In genomic region chr10:35667270-35667889, GRCh38 we compare ENCODE assay signal across 16 cellular contexts. TPM values are rescaled to one million over a fixed set of nuclear protein-coding genes. Genes with fewer than 3 reads are reported as not detected.
DNase-seq lines count a peak whose midpoint lies in the region; ATAC-seq, FAIRE-seq and TF ChIP-seq lines count a peak whose summit lies in the region.
"Had no signal": no experiment of that assay in that cellular context is flagged by ENCODE, and none has a peak within 500 bp of the region (broad histone marks: within the 10 kb centered on the region; RNA-seq: fewer than 3 reads in every experiment).

No MANE protein-coding gene starts in this region.

- H3K4me2 ChIP-seq in neuronal stem cell (ENCODE audit: insufficient read depth, low read length, poor library complexity, severe bottlenecking): no peak overlapping the region
- H3K4me2 ChIP-seq: A549 had no signal

- TF ChIP-seq CTCF in endothelial cell (IDR thresholded peaks at IDR 0.05; ENCODE audit: unreplicated experiment) (no peak), endodermal cell (conservative IDR thresholded peaks at IDR 0.05) (no peak)

- peak overlapping the region; percentile 2 for H2BK12ac ChIP-seq in neuronal stem cell (ENCODE audit: low read length)

- no peak overlapping the region for H2BK120ac ChIP-seq in neuronal stem cell (ENCODE audit: low read depth, low read length)

- no peak overlapping the region for H4K91ac ChIP-seq in neuronal stem cell (ENCODE audit: low read depth, low read length, poor library complexity)

- H3K27ac Mint-ChIP-seq in endothelial cell (ENCODE audit: unreplicated experiment): peak overlapping the region; percentile 58
- H3K27ac Mint-ChIP-seq in T-helper 17 cell: no peak overlapping the region
- no peak overlapping the region for H3K27ac Mint-ChIP-seq in endodermal cell
- H3K27ac Mint-ChIP-seq: CD4-positive, alpha-beta memory T cell had no signal

- H3K36me3 Mint-ChIP-seq in endothelial cell (ENCODE audit: low read depth, unreplicated experiment) (peaks cover 15% of the 10 kb centered on the region), T-helper 17 cell (ENCODE audit: low read depth) (no peaks in the 10 kb centered on the region), endodermal cell (ENCODE audit: low read depth) (peaks cover 3% of the 10 kb centered on the region)
- H3K36me3 Mint-ChIP-seq: CD4-positive, alpha-beta memory T cell had no signal

- peaks cover 0 to 5% of the 10 kb centered on the region in 2 donors for H3K9me3 ChIP-seq in neuronal stem cell (replicated peaks in 1 of 2; ENCODE audit: control insufficient read depth in 2 of 2, insufficient read depth in 1 of 2, low read depth in 1 of 2, low read length in 2 of 2)
- no peaks in the 10 kb centered on the region for H3K9me3 ChIP-seq in T-helper 17 cell (ENCODE audit: control insufficient read depth, low read length, poor library complexity, severe bottlenecking)
- H3K9me3 ChIP-seq in endodermal cell (ENCODE audit: control insufficient read depth, low read length): no peaks in the 10 kb centered on the region
- H3K9me3 ChIP-seq: A549, BE2C had no signal

- no peak overlapping the region for H3K27ac ChIP-seq in neuronal stem cell (replicated peaks; ENCODE audit: low read length)
- no peak overlapping the region for H3K27ac ChIP-seq in endodermal cell (ENCODE audit: low read depth, low read length)
- H3K27ac ChIP-seq: A549, C4-2B, GM23248 had no signal

- FAIRE-seq in HTR-8/SVneo (lab: Jason Lieb, UNC): peak; percentile 100
- FAIRE-seq: A549, G401.6 had no signal

- no peak overlapping the region for H2AFZ ChIP-seq in neuronal stem cell (ENCODE audit: low read length)
- H2AFZ ChIP-seq: GM23248 had no signal

- H3K27me3 Mint-ChIP-seq in endothelial cell (ENCODE audit: unreplicated experiment) (peaks cover 8% of the 10 kb centered on the region), T-helper 17 cell (peaks cover 4% of the 10 kb centered on the region), endodermal cell (ENCODE audit: insufficient read depth) (peaks cover 2% of the 10 kb centered on the region)

- H3K18ac ChIP-seq in neuronal stem cell (ENCODE audit: low read length): no peak overlapping the region

- DNase-seq in HTR-8/SVneo (ENCODE audit: insufficient read length, low spot score) (no peak), endothelial cell (ENCODE audit: low spot score) (no peak), neuronal stem cell (ENCODE audit: low spot score) (no peak), T-helper 17 cell (no peak), endodermal cell (no peak), NK-92 (lab: John Stamatoyannopoulos, UW; ENCODE audit: unreplicated experiment) (no peak)
- DNase-seq: BE2C; CD4-positive, alpha-beta memory T cell; DMS153; DMS79 treated with DMSO at 0.1 percent for 48 hours; EL; GM23248; H7 had no signal

- H3K79me1 ChIP-seq in neuronal stem cell (ENCODE audit: low read depth, low read length): no peaks in the 10 kb centered on the region

- H3K9ac ChIP-seq in neuronal stem cell (ENCODE audit: low read depth, low read length, poor library complexity) (peak overlapping the region; percentile 25), endodermal cell (ENCODE audit: extremely low read depth, low read length, poor library complexity, severe bottlenecking) (no peak overlapping the region)
- H3K9ac ChIP-seq: GM23248 had no signal

- peak overlapping the region; percentile 30 for H3K4me3 Mint-ChIP-seq in endothelial cell (ENCODE audit: unreplicated experiment)
- no peak overlapping the region for H3K4me3 Mint-ChIP-seq in T-helper 17 cell
- H3K4me3 Mint-ChIP-seq in endodermal cell: no peak overlapping the region
- H3K4me3 Mint-ChIP-seq: CD4-positive, alpha-beta memory T cell had no signal

- no peak overlapping the region for H3K4ac ChIP-seq in neuronal stem cell (ENCODE audit: low read length)

- no peak overlapping the region for H3K4me3 ChIP-seq in neuronal stem cell (ENCODE audit: low read length in 2 of 2)
- no peak overlapping the region for H3K4me3 ChIP-seq in endodermal cell (ENCODE audit: low read length)
- H3K4me3 ChIP-seq: A549, GM23248 had no signal

- no peaks in the 10 kb centered on the region for H3K4me1 Mint-ChIP-seq in endothelial cell (ENCODE audit: unreplicated experiment)
- no peaks in the 10 kb centered on the region for H3K4me1 Mint-ChIP-seq in T-helper 17 cell
- peaks cover 31% of the 10 kb centered on the region for H3K4me1 Mint-ChIP-seq in endodermal cell

- peaks cover 7% of the 10 kb centered on the region for H3K9me3 Mint-ChIP-seq in endothelial cell (ENCODE audit: unreplicated experiment)
- H3K9me3 Mint-ChIP-seq in endodermal cell: peaks cover 8% of the 10 kb centered on the region

- peaks cover 0 to 9% of the 10 kb centered on the region in 2 donors for H3K4me1 ChIP-seq in neuronal stem cell (ENCODE audit: control insufficient read depth in 2 of 2, insufficient read depth in 1 of 2, low read depth in 1 of 2, low read length in 2 of 2)
- H3K4me1 ChIP-seq in endodermal cell (ENCODE audit: control insufficient read depth, insufficient read depth, low read length): no peaks in the 10 kb centered on the region
- H3K4me1 ChIP-seq: BE2C had no signal

- H4K8ac ChIP-seq in neuronal stem cell (ENCODE audit: low read depth, low read length): no peak overlapping the region

- H3K36me3 ChIP-seq in neuronal stem cell (replicated peaks in 1 of 2; ENCODE audit: control insufficient read depth in 2 of 2, insufficient read depth in 2 of 2, low read length in 2 of 2) (no peaks in the 10 kb centered on the region), endodermal cell (ENCODE audit: control insufficient read depth, insufficient read depth, low read length) (no peaks in the 10 kb centered on the region)
- H3K36me3 ChIP-seq: BE2C had no signal

- WGBS in neuronal stem cell (ENCODE audit: extremely low coverage in 2 of 2, insufficient read length in 2 of 2, insufficient replicate concordance in 1 of 2), 2 donors: 86% methylated on average over 1 of the region's 4 CpGs; no CpG with 5 or more reads in 1 of the 2 donors
- 83 to 100% methylated on average over 2 to 4 of the region's 4 CpGs for WGBS in endodermal cell (ENCODE audit: insufficient coverage in 1 of 2, insufficient read length in 1 of 2), 2 experiments

- no peak for ATAC-seq in T-helper 17 cell
- ATAC-seq: A549 had no signal

- H3K23ac ChIP-seq in neuronal stem cell (ENCODE audit: low read depth, low read length, poor library complexity): peak overlapping the region; percentile 37

- no peak overlapping the region for H2BK15ac ChIP-seq in neuronal stem cell (ENCODE audit: low read length)

- H3K27me3 ChIP-seq in neuronal stem cell (ENCODE audit: control insufficient read depth in 3 of 3, insufficient read depth in 3 of 3, low read depth in 1 of 3, low read length in 3 of 3) (peaks cover 0 to 2% (median 0%) of the 10 kb centered on the region in 3 experiments), endodermal cell (ENCODE audit: control insufficient read depth, insufficient read depth, low read length, poor library complexity, severe bottlenecking) (no peaks in the 10 kb centered on the region)
- H3K27me3 ChIP-seq: BE2C had no signal

- no peak overlapping the region for H3K14ac ChIP-seq in neuronal stem cell (ENCODE audit: low read length)

- no peak overlapping the region for H2BK5ac ChIP-seq in neuronal stem cell (ENCODE audit: low read length)

- H2AK5ac ChIP-seq in neuronal stem cell (ENCODE audit: low read depth, low read length): no peak overlapping the region

RNA-seq across cellular contexts. Expression of gene FZD8, which starts 25.3 kb away (rescaled TPM):
- total RNA-seq in endothelial cell (ENCODE audit: unreplicated experiment): 45.9 TPM
- polyA plus RNA-seq in neuronal stem cell (2013, experiment 1 of 2): 64.6 TPM
- polyA plus RNA-seq in neuronal stem cell (2013, experiment 2 of 2): 68.1 TPM
- 1 to 10 TPM; 1.5 to 2.0 TPM for total RNA-seq in T-helper 17 cell
- total RNA-seq in endodermal cell: 100 to 1,000 TPM; 133 to 189 TPM
- 14.0 TPM for polyA plus RNA-seq in endodermal cell (2013, experiment 1 of 2)
- polyA plus RNA-seq in endodermal cell (2013, experiment 2 of 2): 18.3 TPM
- polyA plus RNA-seq: CD4-positive, alpha-beta memory T cell had no signal

Comparison
In these comparisons a context has a peak if more than half of its experiments do, and no peak if none do; other contexts are left out.
1. RNA of gene FZD8, which starts 25.3 kb away (total RNA-seq): 133 to 189 TPM in endodermal cell and 45.9 TPM in endothelial cell (single experiment); 1.5 to 2.0 TPM in T-helper 17 cell; every median in the first group is over 10 times any median in the second.